Comparison of ENCODE assay signal across 18 cellular contexts in the genomic region with DNA sequence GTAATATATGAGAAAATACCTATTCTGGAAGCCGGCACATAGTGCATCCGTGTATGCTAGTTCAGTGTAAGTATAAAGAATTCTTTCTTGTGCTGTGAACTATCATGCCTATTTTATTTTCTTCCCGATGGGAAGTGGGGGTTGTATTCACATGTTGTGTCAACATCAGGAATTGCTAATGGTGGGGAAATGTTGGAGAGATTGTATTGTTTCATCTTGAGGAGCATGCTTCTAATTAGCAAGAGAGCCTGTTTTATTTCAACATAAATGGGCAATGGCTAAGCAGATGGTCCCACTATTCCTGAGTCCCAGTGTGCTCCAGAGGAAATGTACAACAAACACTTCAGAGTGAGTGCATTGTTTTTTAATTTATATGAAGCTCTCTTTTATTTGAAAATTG.
DNase-seq lines count a peak whose midpoint lies in the region; ATAC-seq and TF ChIP-seq lines count a peak whose summit lies in the region.
"Had no signal": no experiment of that assay in that cellular context is flagged by ENCODE, and none has a peak within 500 bp of the region (broad histone marks: within the 10 kb centered on the region; RNA-seq: fewer than 3 reads in every experiment).

No MANE protein-coding gene starts in this region.

- no peak overlapping the region for H3K4me3 ChIP-seq in fibroblast of pulmonary artery (replicated peaks; ENCODE audit: low read depth, low read length)
- H3K4me3 ChIP-seq: A549, SK-N-MC had no signal

- H3K4me1 Mint-ChIP-seq in WTC11 = 0 out of 2 replicates have a peak, but pooled peaks cover 7% of the 10 kb centered on the region

- H3K36me3 Mint-ChIP-seq in WTC11 = peaks cover 5% of the 10 kb centered on the region; the same call in 1 of the 2 replicates
- H3K36me3 Mint-ChIP-seq: CD8-positive, alpha-beta T cell had no signal

- no peaks in the 10 kb centered on the region for H3K9me3 Mint-ChIP-seq in WTC11
- H3K9me3 Mint-ChIP-seq: CD8-positive, alpha-beta T cell had no signal

- H3K27ac Mint-ChIP-seq in WTC11 = no peak overlapping the region
- H3K27ac Mint-ChIP-seq: CD8-positive, alpha-beta T cell had no signal

- no peak for TF ChIP-seq CTCF in fibroblast of pulmonary artery (IDR thresholded peaks at IDR 0.05; ENCODE audit: low read length, missing control alignments)
- no peak for TF ChIP-seq CTCF in WTC11 (IDR thresholded peaks at IDR 0.05)

- no peaks in the 10 kb centered on the region for H3K27me3 Mint-ChIP-seq in WTC11 (ENCODE audit: low read depth)

- no peak overlapping the region for H3K4me3 Mint-ChIP-seq in WTC11
- H3K4me3 Mint-ChIP-seq: CD8-positive, alpha-beta T cell had no signal

- ATAC-seq in WTC11 (no peak), HG02973 (IDR thresholded peaks at IDR 0.05; ENCODE audit: unreplicated experiment) (no peak)
- ATAC-seq: A549; CD8-positive, alpha-beta T cell; HCT116 had no signal

- DNase-seq in AG08395 (ENCODE audit: low spot score) (peak; percentile 45), GM03348 (ENCODE audit: low spot score) (peak; percentile 40), NCI-H69 (lab: John Stamatoyannopoulos, UW) (peak; percentile 11), fibroblast of pulmonary artery (ENCODE audit: low read depth) (peak; percentile 19), NCI-H146 treated with DMSO at 0.1 percent for 48 hours (lab: John Stamatoyannopoulos, UW; ENCODE audit: unreplicated experiment) (no peak), WTC11 (ENCODE audit: low spot score) (no peak), iPS-NIHi11 (ENCODE audit: low spot score) (no peak)
- DNase-seq: BE2C; CD8-positive, alpha-beta T cell; IMR-90; Kasumi-1; NCI-H1417 treated with DMSO at 0.1 percent for 48 hours; NCI-H2081; NCI-H748 treated with DMSO at 0.1 percent for 48 hours had no signal

- CTCF ChIA-PET in WTC11 (lab: Charles Lee) = no interaction called here

- POLR2A ChIA-PET in WTC11 (lab: Charles Lee) = no interaction called here

TF ChIP-seq in WTC11, 78 proteins besides CTCF, POLR2A, EP300 and RAD21:
- TF ChIP-seq CBFB (CRISPR knock-in tag; IDR thresholded peaks at IDR 0.05; ENCODE audit: low read depth) = no peak
- TF ChIP-seq NR2C2 (CRISPR knock-in tag; IDR thresholded peaks at IDR 0.05) = no peak
- no peak for TF ChIP-seq ATF2 (CRISPR knock-in tag; IDR thresholded peaks at IDR 0.05; ENCODE audit: borderline replicate concordance, low read depth)
- no peak for TF ChIP-seq ZNF281 (CRISPR knock-in tag; IDR thresholded peaks at IDR 0.05)
- TF ChIP-seq CREB1 (CRISPR knock-in tag; IDR thresholded peaks at IDR 0.05) = no peak
- TF ChIP-seq, protein P1, sequence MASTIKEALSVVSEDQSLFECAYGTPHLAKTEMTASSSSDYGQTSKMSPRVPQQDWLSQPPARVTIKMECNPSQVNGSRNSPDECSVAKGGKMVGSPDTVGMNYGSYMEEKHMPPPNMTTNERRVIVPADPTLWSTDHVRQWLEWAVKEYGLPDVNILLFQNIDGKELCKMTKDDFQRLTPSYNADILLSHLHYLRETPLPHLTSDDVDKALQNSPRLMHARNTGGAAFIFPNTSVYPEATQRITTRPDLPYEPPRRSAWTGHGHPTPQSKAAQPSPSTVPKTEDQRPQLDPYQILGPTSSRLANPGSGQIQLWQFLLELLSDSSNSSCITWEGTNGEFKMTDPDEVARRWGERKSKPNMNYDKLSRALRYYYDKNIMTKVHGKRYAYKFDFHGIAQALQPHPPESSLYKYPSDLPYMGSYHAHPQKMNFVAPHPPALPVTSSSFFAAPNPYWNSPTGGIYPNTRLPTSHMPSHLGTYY (CRISPR knock-in tag; IDR thresholded peaks at IDR 0.05) = no peak
- no peak for TF ChIP-seq CDX4 (CRISPR knock-in tag; IDR thresholded peaks at IDR 0.05; ENCODE audit: borderline replicate concordance)
- TF ChIP-seq ATF1 (CRISPR knock-in tag; IDR thresholded peaks at IDR 0.05) = no peak
- TF ChIP-seq TEAD1 (CRISPR knock-in tag; IDR thresholded peaks at IDR 0.05) = no peak
- no peak for TF ChIP-seq GRHL2 (CRISPR knock-in tag; IDR thresholded peaks at IDR 0.05; ENCODE audit: insufficient replicate concordance, severe bottlenecking)
- TF ChIP-seq, protein P2, sequence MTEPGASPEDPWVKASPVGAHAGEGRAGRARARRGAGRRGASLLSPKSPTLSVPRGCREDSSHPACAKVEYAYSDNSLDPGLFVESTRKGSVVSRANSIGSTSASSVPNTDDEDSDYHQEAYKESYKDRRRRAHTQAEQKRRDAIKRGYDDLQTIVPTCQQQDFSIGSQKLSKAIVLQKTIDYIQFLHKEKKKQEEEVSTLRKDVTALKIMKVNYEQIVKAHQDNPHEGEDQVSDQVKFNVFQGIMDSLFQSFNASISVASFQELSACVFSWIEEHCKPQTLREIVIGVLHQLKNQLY (CRISPR knock-in tag; IDR thresholded peaks at IDR 0.05) = no peak
- TF ChIP-seq ATF6 (CRISPR knock-in tag; IDR thresholded peaks at IDR 0.05) = no peak

Comparison
In these comparisons a context has a peak if more than half of its experiments do, and no peak if none do; other contexts are left out.
1. DNase-seq: peak in AG08395 (single experiment), GM03348 (single experiment), NCI-H69 (single experiment) and fibroblast of pulmonary artery (single experiment); none in NCI-H146 treated with DMSO at 0.1 percent for 48 hours (single experiment), WTC11 (single experiment) and iPS-NIHi11 (single experiment).